In genomic region chr1:226943156-226943555, GRCh38 we compare ENCODE assay signal across 21 cellular contexts. TPM values are rescaled to one million over a fixed set of nuclear protein-coding genes. Genes with fewer than 3 reads are reported as not detected.
DNase-seq lines count a peak whose midpoint lies in the region; ATAC-seq, FAIRE-seq and TF ChIP-seq lines count a peak whose summit lies in the region.
"Had no signal": no experiment of that assay in that cellular context is flagged by ENCODE, and none has a peak within 500 bp of the region (broad histone marks: within the 10 kb centered on the region; RNA-seq: fewer than 3 reads in every experiment).

No MANE protein-coding gene starts in this region.

- TF ChIP-seq CTCF in VCaP (conservative IDR thresholded peaks at IDR 0.05), result no peak

- no peak overlapping the region for H3K4me3 ChIP-seq in small intestine (ENCODE audit: low read depth in 1 of 2, low read length in 2 of 2)
- H3K4me3 ChIP-seq: coronary artery, PC-9, upper lobe of left lung had no signal

- peaks cover 0 to 15% of the 10 kb centered on the region in 2 donors for H3K36me3 Mint-ChIP-seq in activated naive CD4-positive, alpha-beta T cell treated with anti-CD3 and anti-CD28 coated beads, Interleukin-2, amount 50 U/mL, for 72 hours

- peaks cover 16 to 18% of the 10 kb centered on the region in 2 donors for H3K4me1 ChIP-seq in small intestine (ENCODE audit: control insufficient read depth in 2 of 2, insufficient read depth in 1 of 2, low read depth in 1 of 2, low read length in 1 of 2)

- no peak for ATAC-seq in activated naive CD4-positive, alpha-beta T cell treated with anti-CD3 and anti-CD28 coated beads, Interleukin-2, amount 50 U/mL, for 72 hours
- ATAC-seq in left lobe of liver (no peak), HG03196 (IDR thresholded peaks at IDR 0.05; ENCODE audit: unreplicated experiment) (no peak), HG03354 (IDR thresholded peaks at IDR 0.05; ENCODE audit: poor library complexity, severe bottlenecking, unreplicated experiment) (no peak)
- ATAC-seq: SK-N-SH treated with all-trans-retinoic acid at 6 μM for 48 hours; stimulated activated naive B cell treated with anti-CD40 and anti-IgM and Interleukin-4, amounts not matched to agents 10 μg/mL and 1 μg/mL and 100 μg/mL, for 72 hours had no signal

- H3K27me3 ChIP-seq in small intestine (ENCODE audit: control insufficient read depth in 2 of 2, insufficient read depth in 2 of 2, low read length in 2 of 2), result no peaks in the 10 kb centered on the region
- H3K27me3 ChIP-seq: neutrophil, upper lobe of left lung had no signal

- H3K9me3 Mint-ChIP-seq in activated naive CD4-positive, alpha-beta T cell treated with anti-CD3 and anti-CD28 coated beads, Interleukin-2, amount 50 U/mL, for 72 hours, result no peaks in the 10 kb centered on the region

- no peak for DNase-seq in activated naive CD4-positive, alpha-beta T cell treated with anti-CD3 and anti-CD28 coated beads, Interleukin-2, amount 50 U/mL, for 72 hours (ENCODE audit: low spot score in 2 of 2)
- no peak for DNase-seq in activated naive CD4-positive, alpha-beta T cell treated with Interleukin-2 at 50 U/mL for 16 hours
- peak; percentile 29 for DNase-seq in left lobe of liver (ENCODE audit: low spot score)
- peak; percentile 3 for DNase-seq in small intestine
- no peak for DNase-seq in NCI-H1930 (lab: John Stamatoyannopoulos, UW)
- DNase-seq: midbrain; NCI-H1048; NCI-H2107; NCI-H69; PC-9; stimulated activated naive B cell treated with anti-CD40 and anti-IgM and Interleukin-4, amounts not matched to agents 10 μg/mL and 1 μg/mL and 100 μg/mL, for 72 hours; upper lobe of left lung had no signal

- peak overlapping the region; percentile 18 to 63 for H3K27ac Mint-ChIP-seq in activated naive CD4-positive, alpha-beta T cell treated with anti-CD3 and anti-CD28 coated beads, Interleukin-2, amount 50 U/mL, for 72 hours
- H3K27ac Mint-ChIP-seq: stimulated activated naive B cell treated with anti-CD40 and anti-IgM and Interleukin-4, amounts not matched to agents 10 μg/mL and 1 μg/mL and 100 μg/mL, for 72 hours had no signal

- H3K36me3 ChIP-seq in small intestine (ENCODE audit: control insufficient read depth in 2 of 2, insufficient read depth in 2 of 2, low read length in 2 of 2), result no peaks in the 10 kb centered on the region
- H3K36me3 ChIP-seq: neutrophil, upper lobe of left lung had no signal

- no peaks in the 10 kb centered on the region for H3K9me3 ChIP-seq in small intestine (ENCODE audit: control insufficient read depth, low read depth)
- H3K9me3 ChIP-seq: neutrophil, upper lobe of left lung had no signal

- WGBS in small intestine, 3 donors, result 28 to 59% (median 41%) methylated on average over 5 of the region's 5 CpGs

- H3K27ac ChIP-seq in VCaP (peak overlapping the region; percentile 98), small intestine (ENCODE audit: low read depth in 1 of 2, low read length in 1 of 2) (no peak overlapping the region)
- H3K27ac ChIP-seq: coronary artery, neutrophil, PC-9 had no signal

- no peak for FAIRE-seq in small intestine (lab: Jason Lieb, UNC)
- FAIRE-seq: A204.1, astrocyte, keratinocyte had no signal

RNA-seq across cellular contexts. Expression of gene COQ8A, which starts 3.1 kb away (rescaled TPM):
- 10 to 100 TPM; 20.5 to 28.1 TPM for total RNA-seq in activated naive CD4-positive, alpha-beta T cell treated with anti-CD3 and anti-CD28 coated beads, Interleukin-2, amount 50 U/mL, for 72 hours
- 87.3 TPM for total RNA-seq in left lobe of liver
- 10 to 100 TPM; 35.7 to 52.6 (median 50.4) TPM for polyA plus RNA-seq in small intestine

Comparison
In these comparisons a context has a peak if more than half of its experiments do, and no peak if none do; other contexts are left out.
1. DNase-seq: peak in left lobe of liver (single experiment) and small intestine (single experiment); none in activated naive CD4-positive, alpha-beta T cell treated with anti-CD3 and anti-CD28 coated beads, Interleukin-2, amount 50 U/mL, for 72 hours (0 of 2), activated naive CD4-positive, alpha-beta T cell treated with Interleukin-2 at 50 U/mL for 16 hours (single experiment) and NCI-H1930 (0 of 2).